Comparison of ENCODE assay signal across 27 cellular contexts in the genomic region with DNA sequence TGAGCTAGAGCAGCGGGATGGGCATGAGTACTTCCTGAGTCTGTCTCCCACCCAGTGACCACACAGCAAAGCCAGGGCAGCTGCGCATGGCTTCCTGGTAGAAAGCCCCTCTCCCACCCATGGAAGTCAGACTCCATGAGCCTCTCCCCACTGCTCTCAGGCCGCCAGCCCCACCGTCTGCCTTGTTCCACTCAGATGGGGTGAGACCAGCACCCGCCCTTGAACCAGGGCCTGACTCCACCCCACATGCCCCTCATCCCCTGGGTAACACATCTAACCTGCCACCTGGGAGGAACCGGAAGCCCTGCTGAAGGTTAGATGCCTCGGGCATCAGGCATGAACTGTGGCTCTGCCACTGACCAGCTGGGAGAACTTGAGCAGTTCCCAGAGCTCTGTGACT.
"Had no signal": no experiment of that assay in that cellular context is flagged by ENCODE, and none has a peak within 500 bp of the region (broad histone marks: within the 10 kb centered on the region; RNA-seq: fewer than 3 reads in every experiment).

No MANE protein-coding gene starts in this region.

- H3K79me2 ChIP-seq: hepatocyte had no signal

- H3K27ac ChIP-seq: dorsolateral prefrontal cortex, epithelial cell of prostate, gastroesophageal sphincter, heart left ventricle, hepatocyte, left lung, neutrophil, pancreas, right lobe of liver, suprapubic skin, transverse colon, upper lobe of right lung, uterus had no signal

- ATAC-seq: esophagus mucosa; gastroesophageal sphincter; heart left ventricle; left cardiac atrium; left lung; naive thymus-derived CD8-positive, alpha-beta T cell; pancreas; upper lobe of right lung had no signal

- H3K36me3 ChIP-seq: left lung, neutrophil, pancreas, right lobe of liver, suprapubic skin, transverse colon, upper lobe of right lung, uterus had no signal

- H2AFZ ChIP-seq: hepatocyte had no signal

- H3K9me3 ChIP-seq: gastroesophageal sphincter, left lung, neutrophil, pancreas, right lobe of liver, suprapubic skin, transverse colon, upper lobe of right lung, uterus had no signal

- H3K4me2 ChIP-seq: hepatocyte had no signal

- H3K4me1 ChIP-seq: left lung, pancreas, right lobe of liver, upper lobe of right lung, uterus had no signal

- H3K4me3 ChIP-seq: dorsolateral prefrontal cortex, gastroesophageal sphincter, heart left ventricle, hepatocyte, left lung, pancreas, right lobe of liver, suprapubic skin, transverse colon, upper lobe of right lung, uterus had no signal

- FAIRE-seq: colon, islet of Langerhans, pancreas, small intestine had no signal

- H3K27me3 ChIP-seq: dorsolateral prefrontal cortex, gastroesophageal sphincter, heart left ventricle, hepatocyte, left lung, neutrophil, pancreas, right lobe of liver, suprapubic skin, transverse colon, upper lobe of right lung, uterus had no signal

- DNase-seq: dorsolateral prefrontal cortex; effector CD8-positive, alpha-beta T cell; endodermal cell; foreskin fibroblast; heart left ventricle; left cardiac atrium; left lung; mammary epithelial cell; naive thymus-derived CD8-positive, alpha-beta T cell; nephron progenitor cell; pancreas; right lobe of liver; small intestine; stimulated activated CD4-positive, alpha-beta T cell treated with anti-CD3 and anti-CD28 coated beads, Interleukin-15, amount 100 ng/mL, for 24 hours; stimulated activated CD4-positive, alpha-beta T cell treated with anti-CD3 and anti-CD28 coated beads, Interleukin-2, amount 100 ng/mL, for 48 hours; stimulated activated naive B cell treated with anti-CD40 and anti-IgM and Interleukin-4, amounts not matched to agents 10 μg/mL and 1 μg/mL and 100 μg/mL, for 72 hours; transverse colon; upper lobe of right lung; uterus had no signal
